1 cellular context compared by ENCODE assay signal in genomic region chr13:30038884-30039283, GRCh38.
TF ChIP-seq lines count a peak whose summit lies in the region.

No MANE protein-coding gene starts in this region.

TF ChIP-seq in GM23338, 12 proteins besides CTCF, POLR2A, EP300 and RAD21 (continued from another document):
- TF ChIP-seq ZNF462 (CRISPR knock-in tag; IDR thresholded peaks at IDR 0.05) (no peak), JUNB (IDR thresholded peaks at IDR 0.05; ENCODE audit: unreplicated experiment) (no peak), NANOG (IDR thresholded peaks at IDR 0.05; ENCODE audit: borderline replicate concordance) (no peak)
